ENCODE assay signal across 9 cellular contexts in the genomic region with DNA sequence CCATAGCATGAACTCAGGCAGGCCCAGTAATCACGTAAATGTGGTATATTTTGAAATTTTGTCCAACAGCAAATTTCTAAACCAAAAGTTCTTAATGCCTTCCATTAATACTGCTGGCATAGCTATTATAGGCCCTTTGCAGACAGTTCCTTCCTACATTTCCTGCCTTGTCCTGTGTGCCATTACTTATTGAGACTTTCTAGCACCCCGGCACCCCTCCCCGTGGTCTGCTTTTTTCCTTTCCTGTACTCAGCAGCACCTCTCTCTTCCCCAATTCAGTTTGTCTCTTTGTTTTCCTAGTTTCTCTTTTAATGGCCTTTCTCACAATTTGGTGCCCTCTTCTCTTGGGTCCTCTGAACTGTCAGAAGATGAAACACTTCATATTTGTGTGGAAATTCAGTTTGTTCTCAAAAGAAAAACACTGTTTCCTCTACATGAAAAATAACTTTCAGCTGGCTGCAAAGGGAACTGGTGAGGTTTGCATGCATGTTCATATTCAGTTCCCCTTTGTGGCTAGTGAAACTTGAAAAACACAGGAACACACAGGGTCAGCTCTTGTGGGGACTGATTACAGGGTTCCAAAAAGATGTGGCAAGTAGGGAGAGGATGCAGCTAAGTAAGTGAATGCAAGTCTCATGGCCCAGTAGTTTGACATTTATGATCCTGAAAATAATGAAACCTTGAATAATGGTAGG. TPM values are rescaled to one million over a fixed set of nuclear protein-coding genes. Genes with fewer than 3 reads are reported as not detected.
DNase-seq lines count a peak whose midpoint lies in the region; ATAC-seq, FAIRE-seq and TF ChIP-seq lines count a peak whose summit lies in the region.
"Had no signal": no experiment of that assay in that cellular context is flagged by ENCODE, and none has a peak within 500 bp of the region (broad histone marks: within the 10 kb centered on the region; RNA-seq: fewer than 3 reads in every experiment).

No MANE protein-coding gene starts in this region.

- ATAC-seq in GM19438 (IDR thresholded peaks at IDR 0.05; ENCODE audit: low read depth, unreplicated experiment): peak; percentile 94
- peak; percentile 86 for ATAC-seq in HG03432 (IDR thresholded peaks at IDR 0.05; ENCODE audit: unreplicated experiment)
- ATAC-seq in GM12878: peak; percentile 88
- ATAC-seq in HG03280 (IDR thresholded peaks at IDR 0.05; ENCODE audit: unreplicated experiment): no peak

- no peaks in the 10 kb centered on the region for H3K27me3 ChIP-seq in CD8-positive, alpha-beta memory T cell (ENCODE audit: insufficient read depth, low read length, poor library complexity, severe bottlenecking)
- no peaks in the 10 kb centered on the region for H3K27me3 ChIP-seq in GM12878 (replicated peaks in 1 of 2; ENCODE audit: control insufficient read depth in 2 of 2, insufficient read depth in 2 of 2, low read length in 1 of 2)
- H3K27me3 ChIP-seq in effector memory CD4-positive, alpha-beta T cell (replicated peaks; ENCODE audit: control insufficient read depth, insufficient read depth, low read length, poor library complexity, severe bottlenecking): no peaks in the 10 kb centered on the region

- intact Hi-C loops in GM12878 (cut with micrococcal nuclease; ENCODE audit: unreplicated experiment): loop anchor here (1.0 to 2.0 kb wide), 2 partner anchors 15 to 28 kb away; no protein-coding TSS in a partner anchor

- H3K36me3 Mint-ChIP-seq in CD8-positive, alpha-beta memory T cell: peaks cover 0 to 8% (median 0%) of the 10 kb centered on the region in 3 donors

- no peaks in the 10 kb centered on the region for H3K9me3 Mint-ChIP-seq in CD8-positive, alpha-beta memory T cell
- H3K9me3 Mint-ChIP-seq: neural crest cell had no signal

- H3K79me2 ChIP-seq in GM12878 (ENCODE audit: control insufficient read depth, insufficient read depth, low read length): no peaks in the 10 kb centered on the region

- whole genome bisulfite sequencing in GM12878 (ENCODE audit: insufficient coverage, insufficient replicate concordance, low lambda C conversion rate, missing lambda C conversion rate): 0% methylated on average over 3 of the region's 3 CpGs

- no peaks in the 10 kb centered on the region for H3K36me3 ChIP-seq in CD8-positive, alpha-beta memory T cell (ENCODE audit: insufficient read depth, low read length)
- H3K36me3 ChIP-seq in GM12878 (ENCODE audit: control insufficient read depth in 2 of 2, insufficient read depth in 2 of 2, low read length in 1 of 2): no peaks in the 10 kb centered on the region
- no peaks in the 10 kb centered on the region for H3K36me3 ChIP-seq in effector memory CD4-positive, alpha-beta T cell (ENCODE audit: control insufficient read depth, insufficient read depth, low read length)

- peaks cover 0 to 3% of the 10 kb centered on the region in 2 donors for H3K27me3 Mint-ChIP-seq in CD8-positive, alpha-beta memory T cell

- peak overlapping the region in 4 of 7 donors; percentile 1 to 55 (median 12) for H3K4me3 Mint-ChIP-seq in CD8-positive, alpha-beta memory T cell
- H3K4me3 Mint-ChIP-seq: neural crest cell had no signal

- TF ChIP-seq CTCF in GM12878 (IDR thresholded peaks at IDR 0.05 in 2 of 3, conservative IDR thresholded peaks at IDR 0.05 in 1 of 3; ENCODE audit: control insufficient read depth in 2 of 3, extremely low read depth in 1 of 3, insufficient read depth in 1 of 3, low read depth in 3 of 3, low read length in 3 of 3): no peak

- no peaks in the 10 kb centered on the region for H4K20me1 ChIP-seq in GM12878 (ENCODE audit: control insufficient read depth, insufficient read depth)

- H3K4me2 ChIP-seq in GM12878 (ENCODE audit: control insufficient read depth, insufficient read depth): peak overlapping the region; percentile 26

- no TSS peak for BruUV-seq in GM12878 (replicated peaks; lab: Mats Ljungman, UMichigan)

- peak; percentile 88 for FAIRE-seq in GM12878 (lab: Jason Lieb, UNC)

- SMC1A ChIA-PET in GM12878 (lab: Charles Lee; ENCODE audit: uncharacterized antibody, unreplicated experiment): interaction anchor here (0.9 to 2.0 kb wide), 9 partner anchors 9 to 190 kb away, joined by 3 to 5 read pairs (median 4); no protein-coding TSS in a partner anchor

- H3K27ac Mint-ChIP-seq in CD8-positive, alpha-beta memory T cell: peak overlapping the region in 7 of 8 donors; percentile 2 to 83 (median 72)

- POLR2A ChIA-PET in CD8-positive, alpha-beta memory T cell (lab: Charles Lee): no interaction called here
- POLR2A ChIA-PET in GM12878 (lab: Charles Lee): interaction anchor here (1.7 kb wide), 1 partner anchor 25 kb away, joined by 5 read pairs; no protein-coding TSS in a partner anchor

- H3K27ac ChIP-seq in CD8-positive, alpha-beta memory T cell (ENCODE audit: low read depth, low read length): no peak overlapping the region
- peak overlapping the region; percentile 52 for H3K27ac ChIP-seq in GM12878 (ENCODE audit: control insufficient read depth, insufficient read depth)
- H3K27ac ChIP-seq in effector memory CD4-positive, alpha-beta T cell (ENCODE audit: insufficient read depth, low read length, poor library complexity, severe bottlenecking): no peak overlapping the region

- TF ChIP-seq RAD21 in GM12878 (IDR thresholded peaks at IDR 0.05; ENCODE audit: insufficient read depth, low read depth, low read length): no peak

- peaks cover 6% of the 10 kb centered on the region for H3K4me1 ChIP-seq in CD8-positive, alpha-beta memory T cell (ENCODE audit: insufficient read depth, low read length)
- peaks cover 26% of the 10 kb centered on the region for H3K4me1 ChIP-seq in GM12878 (ENCODE audit: control insufficient read depth, insufficient read depth, low read length)
- H3K4me1 ChIP-seq in effector memory CD4-positive, alpha-beta T cell (ENCODE audit: control insufficient read depth, insufficient read depth, low read length, poor library complexity, severe bottlenecking): no peaks in the 10 kb centered on the region

- in situ Hi-C loops in GM12878 (cut with MboI): no loop called here

- DNase-seq in CD8-positive, alpha-beta memory T cell: no peak
- peak; percentile 62 for DNase-seq in GM12878 (ENCODE audit: low read depth, low spot score)
- no peak for DNase-seq in effector memory CD4-positive, alpha-beta T cell
- DNase-seq in erythroblast (lab: John Stamatoyannopoulos, UW): no peak
- no peak for DNase-seq in activated gamma-delta T cell treated with Interleukin-2 at 50 U/mL for 16 hours

- H3K4me1 Mint-ChIP-seq in CD8-positive, alpha-beta memory T cell: peaks cover 34 to 68% (median 51%) of the 10 kb centered on the region in 3 donors

- H3K9me3 ChIP-seq in CD8-positive, alpha-beta memory T cell (ENCODE audit: low read length): no peaks in the 10 kb centered on the region
- H3K9me3 ChIP-seq in GM12878 (replicated peaks; ENCODE audit: control insufficient read depth, insufficient read depth, low read length): no peaks in the 10 kb centered on the region
- no peaks in the 10 kb centered on the region for H3K9me3 ChIP-seq in effector memory CD4-positive, alpha-beta T cell (ENCODE audit: control insufficient read depth, low read length)

- TF ChIP-seq POLR2A in GM12878 (IDR thresholded peaks at IDR 0.05; ENCODE audit: low read depth, low read length) (no peak), erythroblast (IDR thresholded peaks at IDR 0.05; ENCODE audit: low read length) (no peak)

- CTCF ChIA-PET in CD8-positive, alpha-beta memory T cell (lab: Charles Lee): no interaction called here
- CTCF ChIA-PET in GM12878 (lab: Yijun Ruan, JAX): interaction anchor here (0.8 to 2.4 kb wide), 8 partner anchors 9 to 110 kb away, joined by 3 to 8 read pairs (median 4); a partner anchor contains a TSS

- RAD21 ChIA-PET in GM12878 (lab: Charles Lee; ENCODE audit: unreplicated experiment): interaction anchor here (0.6 to 2.1 kb wide), 7 partner anchors 12 to 45 kb away, joined by 3 to 6 read pairs (median 4); a partner anchor contains a TSS

- no peak overlapping the region for H3K4me3 ChIP-seq in CD8-positive, alpha-beta memory T cell (ENCODE audit: low read length)
- H3K4me3 ChIP-seq in GM12878: no peak overlapping the region
- no peak overlapping the region for H3K4me3 ChIP-seq in effector memory CD4-positive, alpha-beta T cell (ENCODE audit: insufficient read depth, low read depth, low read length, poor library complexity, severe bottlenecking)

- peak; percentile 43 to 49; a peak in 2 of 4 replicates for TF ChIP-seq EP300 in GM12878 (IDR thresholded peaks at IDR 0.05; ENCODE audit: borderline replicate concordance in 1 of 2, control insufficient read depth in 1 of 2, low read depth in 2 of 2, low read length in 2 of 2)

- no peak overlapping the region for H2AFZ ChIP-seq in GM12878 (ENCODE audit: control insufficient read depth, low read depth, low read length)

- no peak overlapping the region for H3K9ac ChIP-seq in GM12878 (ENCODE audit: control insufficient read depth, insufficient read depth, low read length)

RNA-seq across cellular contexts. Expression of a gene that starts 17.1 kb away (rescaled TPM):
- 1 to 10 TPM in 1 of 2 experiments, under 1 TPM in 1; 0.95 to 1.5 TPM for total RNA-seq in CD8-positive, alpha-beta memory T cell
- polyA plus RNA-seq in CD8-positive, alpha-beta memory T cell: 0.10 TPM
- total RNA-seq in GM12878 (2013; cell fraction: nucleolus; rRNA removed): 0.31 TPM in 1 of 2 replicates, not detected in the other
- 0.44 and 0.68 TPM in 2 replicates for total RNA-seq in GM12878 (2014; rRNA removed)
- total RNA-seq in GM12878 (2014; rRNA removed; fragmentation: Illumina TruSeq; extraction: Trizol): 0.28 and 0.58 TPM in 2 replicates
- total RNA-seq in GM12878 (2021): 0.13 TPM in 2 replicates
- polyA plus RNA-seq in GM12878 (2011; ENCODE audit: low read depth): 0.42 TPM
- polyA plus RNA-seq in GM12878 (2011; rRNA removed): not detected in 2 replicates
- not detected in 2 replicates for polyA plus RNA-seq in GM12878 (2011; cell fraction: cytosol; rRNA removed)
- polyA plus RNA-seq in GM12878 (2011; cell fraction: nucleus; rRNA removed): not detected in 2 replicates
- polyA plus RNA-seq in GM12878 (2012): 0.44 and 0.70 TPM in 2 replicates
- polyA plus RNA-seq in GM12878 (2014; fragmentation: Illumina TruSeq; extraction: Trizol): 0.26 and 0.36 TPM in 2 replicates
- under 1 TPM; 0.26 to 0.84 TPM for polyA plus RNA-seq in GM12878 (2014; fragmentation: Nextera tagmentation; extraction: Ambion mirVana)
- 0.06 and 0.12 TPM in 2 replicates for polyA plus RNA-seq in GM12878 (2014; rRNA removed)
- under 1 TPM; 0.28 to 0.60 TPM for polyA plus RNA-seq in GM12878 (2016; fragmentation: Nextera tagmentation; extraction: Ambion mirVana)
- not detected in 2 replicates for polyA minus RNA-seq in GM12878 (2011; rRNA and poly(A)+ RNA removed)
- not detected in 2 replicates for polyA minus RNA-seq in GM12878 (2011; cell fraction: cytosol; rRNA and poly(A)+ RNA removed)
- polyA minus RNA-seq in GM12878 (2011; cell fraction: nucleus; rRNA and poly(A)+ RNA removed): not detected in 2 replicates
- total RNA-seq: neural crest cell had no signal

RNA-seq across cellular contexts. Expression of a gene that starts 18.2 kb away (rescaled TPM):
- total RNA-seq in CD8-positive, alpha-beta memory T cell: under 1 TPM; 0.39 to 0.89 TPM
- polyA plus RNA-seq in CD8-positive, alpha-beta memory T cell: 0.59 TPM
- total RNA-seq in GM12878 (2013; cell fraction: nucleolus; rRNA removed): 0.25 TPM in 1 of 2 replicates, not detected in the other
- total RNA-seq in GM12878 (2014; rRNA removed) (0.60 and 0.68 TPM in 2 replicates), GM12878 (2014; rRNA removed; fragmentation: Illumina TruSeq; extraction: Trizol) (0.55 and 0.81 TPM in 2 replicates), GM12878 (2021) (0.13 and 0.28 TPM in 2 replicates)
- 0.13 TPM for polyA plus RNA-seq in GM12878 (2011; ENCODE audit: low read depth)
- polyA plus RNA-seq in GM12878 (2011; rRNA removed) (1.7 and 2.3 TPM in 2 replicates), GM12878 (2014; fragmentation: Illumina TruSeq; extraction: Trizol) (0.57 and 0.65 TPM in 2 replicates), GM12878 (2014; fragmentation: Nextera tagmentation; extraction: Ambion mirVana) (1 to 10 TPM in 1 of 2 experiments, under 1 TPM in 1; 0.47 to 1.1 TPM), GM12878 (2014; rRNA removed) (0.23 and 0.46 TPM in 2 replicates), GM12878 (2016; fragmentation: Nextera tagmentation; extraction: Ambion mirVana) (under 1 TPM; 0.26 to 0.42 TPM)
- 0.59 and 0.67 TPM in 2 replicates for polyA plus RNA-seq in GM12878 (2011; cell fraction: cytosol; rRNA removed)
- 0.25 and 0.28 TPM in 2 replicates for polyA plus RNA-seq in GM12878 (2011; cell fraction: nucleus; rRNA removed)
- 0.28 and 0.35 TPM in 2 replicates for polyA plus RNA-seq in GM12878 (2012)
- polyA minus RNA-seq in GM12878 (2011; rRNA and poly(A)+ RNA removed): 0.72 and 1.3 TPM in 2 replicates
- 0.67 and 0.73 TPM in 2 replicates for polyA minus RNA-seq in GM12878 (2011; cell fraction: cytosol; rRNA and poly(A)+ RNA removed)
- 0.24 and 1.1 TPM in 2 replicates for polyA minus RNA-seq in GM12878 (2011; cell fraction: nucleus; rRNA and poly(A)+ RNA removed)
- total RNA-seq: neural crest cell had no signal
